ENCODE assay signal across 20 cellular contexts in the genomic region with DNA sequence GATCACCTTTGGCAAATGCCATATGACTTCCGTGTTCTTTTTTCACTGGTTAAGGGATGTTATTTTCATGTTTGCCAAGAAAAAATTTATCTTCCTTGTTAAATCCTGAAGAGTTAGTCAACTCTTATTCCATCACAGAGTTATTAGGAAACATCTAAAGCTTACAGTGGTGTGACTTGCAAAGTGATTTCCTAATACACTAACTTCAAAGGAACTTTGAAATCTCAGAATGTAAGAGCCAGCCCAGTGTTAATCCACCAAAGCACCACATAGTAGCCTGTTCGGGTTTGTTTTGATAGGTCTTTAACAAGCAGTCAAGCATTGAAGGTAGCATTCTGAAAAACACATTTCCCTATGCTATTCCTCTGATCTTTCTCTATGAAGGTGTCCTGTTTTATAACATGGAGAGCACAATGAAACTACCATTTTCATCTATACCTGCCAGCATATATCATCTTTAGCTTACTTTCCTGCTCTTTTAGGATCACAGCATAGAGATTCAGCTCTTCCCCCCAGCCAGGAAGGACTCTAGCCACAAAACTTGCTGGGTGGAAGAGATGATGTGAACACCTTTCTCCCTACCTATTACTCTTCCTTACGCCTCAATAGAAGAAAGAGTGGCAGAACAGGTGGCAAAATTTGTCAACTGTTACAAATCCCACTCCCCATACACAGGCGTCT.
DNase-seq lines count a peak whose midpoint lies in the region; ATAC-seq and TF ChIP-seq lines count a peak whose summit lies in the region.
"Had no signal": no experiment of that assay in that cellular context is flagged by ENCODE, and none has a peak within 500 bp of the region (broad histone marks: within the 10 kb centered on the region; RNA-seq: fewer than 3 reads in every experiment).

No MANE protein-coding gene starts in this region.

- no peaks in the 10 kb centered on the region for H3K9me3 ChIP-seq in HCT116 (ENCODE audit: control insufficient read depth in 1 of 2, insufficient read depth in 1 of 2, low read depth in 1 of 2, low read length in 2 of 2)
- H3K9me3 ChIP-seq in RWPE2 (ENCODE audit: severe bottlenecking) = no peaks in the 10 kb centered on the region
- H3K9me3 ChIP-seq in CD4-positive, alpha-beta memory T cell (ENCODE audit: control insufficient read depth in 1 of 2, low read length in 2 of 2) = no peaks in the 10 kb centered on the region
- H3K9me3 ChIP-seq: SK-N-SH had no signal

- POLR2A ChIA-PET in HCT116 (lab: Charles Lee) = no interaction called here
- POLR2A ChIA-PET in CD4-positive, alpha-beta memory T cell (lab: Charles Lee; ENCODE audit: partially characterized antibody) = no interaction called here

- BruUV-seq in HCT116 (replicated peaks; lab: Mats Ljungman, UMichigan) = no TSS peak

- DNase-seq in HCT116 (ENCODE audit: low read depth, low spot score) (peak; percentile 16), RWPE2 (ENCODE audit: low spot score) (no peak), fibroblast of pulmonary artery (ENCODE audit: low read depth) (peak; percentile 59), skeletal muscle cell (ENCODE audit: low read depth) (peak; percentile 15), NCI-H524 (lab: John Stamatoyannopoulos, UW) (no peak), NCI-H1436 (lab: John Stamatoyannopoulos, UW) (no peak)
- no peak for DNase-seq in CD4-positive, alpha-beta memory T cell
- DNase-seq: activated CD8-positive, alpha-beta memory T cell treated with anti-CD3 and anti-CD28 coated beads, Interleukin-2, amount 10 ng/mL, durations not matched to agents 7 days and 5 days; cerebellar nuclear complex; GDM1; immature natural killer cell; NCI-H1105; NCI-H2227 treated with DMSO at 0.1 percent for 48 hours; SK-N-SH; stimulated activated naive CD4-positive, alpha-beta T cell treated with Interleukin-2 at 50 U/mL for 16 hours had no signal

- no peaks in the 10 kb centered on the region for H4K20me1 ChIP-seq in HCT116 (ENCODE audit: insufficient read depth)

- H3K36me3 ChIP-seq in HCT116 (ENCODE audit: control insufficient read depth in 1 of 2, insufficient read depth in 2 of 2, low read length in 2 of 2) (no peaks in the 10 kb centered on the region), RWPE2 (ENCODE audit: low read depth) (no peaks in the 10 kb centered on the region)
- no peaks in the 10 kb centered on the region for H3K36me3 ChIP-seq in CD4-positive, alpha-beta memory T cell (ENCODE audit: insufficient read depth, low read length)
- H3K36me3 ChIP-seq: esophagus muscularis mucosa had no signal

- intact Hi-C loops in HCT116 (cut with micrococcal nuclease) = no loop called here
- intact Hi-C loops in CD4-positive, alpha-beta memory T cell (cut with micrococcal nuclease) = no loop called here

- TF ChIP-seq POLR2A in HCT116 (IDR thresholded peaks at IDR 0.05; ENCODE audit: borderline replicate concordance, extremely low read depth, insufficient read depth, insufficient read length) = no peak

- H3K4me3 ChIP-seq in HCT116 (replicated peaks in 1 of 2; ENCODE audit: low read depth in 1 of 2, low read length in 2 of 2) (no peak overlapping the region; a peak in 1 of 4 replicates), RWPE2 (ENCODE audit: severe bottlenecking) (no peak overlapping the region), fibroblast of pulmonary artery (replicated peaks; ENCODE audit: low read depth, low read length) (no peak overlapping the region), skeletal muscle cell (ENCODE audit: low read depth, low read length) (no peak overlapping the region)
- no peak overlapping the region for H3K4me3 ChIP-seq in CD4-positive, alpha-beta memory T cell (ENCODE audit: low read length in 2 of 2)
- H3K4me3 ChIP-seq: esophagus muscularis mucosa had no signal

- H3K79me2 ChIP-seq in HCT116 (ENCODE audit: insufficient read depth, low read length) = no peaks in the 10 kb centered on the region

- peaks cover 13 to 16% of the 10 kb centered on the region in 2 experiments; a peak in 3 of 4 replicates for H3K4me1 ChIP-seq in HCT116 (ENCODE audit: control insufficient read depth in 1 of 2, insufficient read depth in 2 of 2, low read length in 2 of 2)
- peaks cover 19% of the 10 kb centered on the region for H3K4me1 ChIP-seq in RWPE2 (ENCODE audit: insufficient read depth, poor library complexity, severe bottlenecking)
- no peaks in the 10 kb centered on the region for H3K4me1 ChIP-seq in CD4-positive, alpha-beta memory T cell (ENCODE audit: insufficient read depth, low read length)
- H3K4me1 ChIP-seq: esophagus muscularis mucosa had no signal

- RAD21 ChIA-PET in HCT116 (lab: Charles Lee; ENCODE audit: low non-redundant PET in 1 of 2, low total read pairs in 2 of 2, uncharacterized antibody in 2 of 2, unreplicated experiment in 2 of 2) = no interaction called here

- H3K9me2 ChIP-seq in HCT116 (ENCODE audit: insufficient read depth) = no peaks in the 10 kb centered on the region
- H3K9me2 ChIP-seq: SK-N-SH had no signal

- H3K4me1 Mint-ChIP-seq in CD4-positive, alpha-beta memory T cell = peaks cover 0 to 8% (median 4%) of the 10 kb centered on the region in 4 donors
- H3K4me1 Mint-ChIP-seq: activated CD8-positive, alpha-beta memory T cell treated with anti-CD3 and anti-CD28 coated beads, Interleukin-2, amount 10 ng/mL, durations not matched to agents 7 days and 5 days; CD14-positive monocyte; immature natural killer cell; WTC11 had no signal

- H3K27me3 ChIP-seq in HCT116 (ENCODE audit: insufficient read depth, low read length) (no peaks in the 10 kb centered on the region), RWPE2 (ENCODE audit: insufficient read depth, poor library complexity, severe bottlenecking) (no peaks in the 10 kb centered on the region)
- no peaks in the 10 kb centered on the region for H3K27me3 ChIP-seq in CD4-positive, alpha-beta memory T cell (ENCODE audit: insufficient read depth, low read length)
- H3K27me3 ChIP-seq: esophagus muscularis mucosa had no signal

- H3K4me3 Mint-ChIP-seq in CD4-positive, alpha-beta memory T cell = no peak overlapping the region
- H3K4me3 Mint-ChIP-seq: activated CD8-positive, alpha-beta memory T cell treated with anti-CD3 and anti-CD28 coated beads, Interleukin-2, amount 10 ng/mL, durations not matched to agents 7 days and 5 days; activated naive CD4-positive, alpha-beta T cell treated with anti-CD3 and anti-CD28 coated beads for 36 hours; CD14-positive monocyte; immature natural killer cell; WTC11 had no signal

- CTCF ChIA-PET in HCT116 (lab: Charles Lee) = interaction anchor here (0.6 kb wide), 1 partner anchor 88 kb away, joined by 3 read pairs; no protein-coding TSS in a partner anchor
- CTCF ChIA-PET in CD4-positive, alpha-beta memory T cell (lab: Charles Lee; ENCODE audit: partially characterized antibody) = no interaction called here

- H3K9me3 Mint-ChIP-seq in CD4-positive, alpha-beta memory T cell = peaks cover 2 to 18% (median 9%) of the 10 kb centered on the region in 8 donors
- H3K9me3 Mint-ChIP-seq: activated naive CD4-positive, alpha-beta T cell treated with anti-CD3 and anti-CD28 coated beads for 36 hours had no signal

- H3K36me3 Mint-ChIP-seq in CD4-positive, alpha-beta memory T cell = peaks cover 0 to 4% of the 10 kb centered on the region in 2 donors
- H3K36me3 Mint-ChIP-seq: activated CD8-positive, alpha-beta memory T cell treated with anti-CD3 and anti-CD28 coated beads, Interleukin-2, amount 10 ng/mL, durations not matched to agents 7 days and 5 days; CD14-positive monocyte; immature natural killer cell; WTC11 had no signal

- no peak overlapping the region for H3K9ac ChIP-seq in HCT116 (ENCODE audit: low read length)
- H3K9ac ChIP-seq: SK-N-SH had no signal

- TF ChIP-seq RAD21 in HCT116 (IDR thresholded peaks at IDR 0.05; ENCODE audit: low read depth) = no peak

- peak overlapping the region; percentile 54 for H3K4me2 ChIP-seq in HCT116 (ENCODE audit: low read length)
- H3K4me2 ChIP-seq: SK-N-SH had no signal

- TF ChIP-seq CTCF in HCT116 (IDR thresholded peaks at IDR 0.05 in 2 of 3, conservative IDR thresholded peaks at IDR 0.05 in 1 of 3; ENCODE audit: borderline replicate concordance in 1 of 3, insufficient read depth in 1 of 3, low read depth in 2 of 3, low read length in 2 of 3) = no peak
- no peak for TF ChIP-seq CTCF in RWPE2 (IDR thresholded peaks at IDR 0.05; ENCODE audit: poor library complexity, severe bottlenecking)
- no peak for TF ChIP-seq CTCF in fibroblast of pulmonary artery (IDR thresholded peaks at IDR 0.05; ENCODE audit: low read length, missing control alignments)

- ATAC-seq in HCT116 (peak; percentile 72), RWPE2 (ENCODE audit: low read depth) (peak; percentile 85), GM18511 (IDR thresholded peaks at IDR 0.05; ENCODE audit: unreplicated experiment) (no peak)
- ATAC-seq: activated CD8-positive, alpha-beta memory T cell treated with anti-CD3 and anti-CD28 coated beads, Interleukin-2, amount 10 ng/mL, durations not matched to agents 7 days and 5 days; WTC11 had no signal

- H3K27me3 Mint-ChIP-seq in CD4-positive, alpha-beta memory T cell = peaks cover 7 to 17% of the 10 kb centered on the region in 2 donors

- peak overlapping the region; percentile 36 for H2AFZ ChIP-seq in HCT116 (ENCODE audit: low read depth, low read length, poor library complexity, severe bottlenecking)

- H3K27ac ChIP-seq in HCT116 (ENCODE audit: low read depth, low read length) = no peak overlapping the region
- peak overlapping the region; percentile 56 for H3K27ac ChIP-seq in RWPE2 (ENCODE audit: poor library complexity, severe bottlenecking)
- H3K27ac ChIP-seq in CD4-positive, alpha-beta memory T cell (ENCODE audit: low read depth, low read length) = no peak overlapping the region
- H3K27ac ChIP-seq: esophagus muscularis mucosa had no signal

- no peak overlapping the region for H3K27ac Mint-ChIP-seq in CD4-positive, alpha-beta memory T cell
- H3K27ac Mint-ChIP-seq: activated CD8-positive, alpha-beta memory T cell treated with anti-CD3 and anti-CD28 coated beads, Interleukin-2, amount 10 ng/mL, durations not matched to agents 7 days and 5 days; activated naive CD4-positive, alpha-beta T cell treated with anti-CD3 and anti-CD28 coated beads for 36 hours; CD14-positive monocyte; immature natural killer cell; WTC11 had no signal

TF ChIP-seq in HCT116, 20 proteins besides CTCF, POLR2A, EP300 and RAD21:
- TF ChIP-seq CEBPB (IDR thresholded peaks at IDR 0.05; ENCODE audit: low read depth) = peak; percentile 66; the same call in 1 of the 2 replicates
- TF ChIP-seq, protein P1, sequence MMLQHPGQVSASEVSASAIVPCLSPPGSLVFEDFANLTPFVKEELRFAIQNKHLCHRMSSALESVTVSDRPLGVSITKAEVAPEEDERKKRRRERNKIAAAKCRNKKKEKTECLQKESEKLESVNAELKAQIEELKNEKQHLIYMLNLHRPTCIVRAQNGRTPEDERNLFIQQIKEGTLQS (IDR thresholded peaks at IDR 0.05) = no peak
- TF ChIP-seq FOSL1 (IDR thresholded peaks at IDR 0.05; ENCODE audit: low read depth) = no peak
- no peak for TF ChIP-seq ZNF274 (IDR thresholded peaks at IDR 0.05; ENCODE audit: low read depth, low read length)
- TF ChIP-seq TCF7L2 (IDR thresholded peaks at IDR 0.05; ENCODE audit: borderline replicate concordance, extremely low read depth, insufficient read depth, insufficient read length) = peak; percentile 60

Comparison
In these comparisons a context has a peak if more than half of its experiments do, and no peak if none do; other contexts are left out.
1. DNase-seq: peak in HCT116 (single experiment), fibroblast of pulmonary artery (single experiment) and skeletal muscle cell (single experiment); none in RWPE2 (single experiment), CD4-positive, alpha-beta memory T cell (0 of 5), NCI-H524 (0 of 2) and NCI-H1436 (single experiment).